In genomic region chr19:45677351-45678230, GRCh38 we compare ENCODE assay signal across 8 cellular contexts. TPM values are rescaled to one million over a fixed set of nuclear protein-coding genes. Genes with fewer than 3 reads are reported as not detected.
DNase-seq lines count a peak whose midpoint lies in the region; ATAC-seq and TF ChIP-seq lines count a peak whose summit lies in the region.

No MANE protein-coding gene starts in this region.

- CTCF ChIA-PET in activated CD8-positive, alpha-beta T cell treated with anti-CD3 and anti-CD28 coated beads, Interleukin-2, amount 10 ng/mL, durations not matched to agents 7 days and 5 days (lab: Charles Lee): interaction anchor here (0.7 to 8.8 kb wide), 9 partner anchors 8 to 238 kb away, joined by 3 to 116 read pairs (median 4); partner anchors contain the start of genes GIPR, QPCTL, SIX5 and SNRPD2

- no peaks in the 10 kb centered on the region for H3K9me3 Mint-ChIP-seq in activated CD8-positive, alpha-beta T cell treated with anti-CD3 and anti-CD28 coated beads, Interleukin-2, amount 10 ng/mL, durations not matched to agents 7 days and 5 days (ENCODE audit: insufficient read depth)

- peak overlapping the region; percentile 56 for H3K27ac ChIP-seq in lower lobe of right lung

- peak overlapping the region; percentile 48 for H3K4me3 ChIP-seq in lower lobe of right lung

- intact Hi-C loops in lower lobe of right lung (cut with DNase I): no loop called here

- H3K4me3 Mint-ChIP-seq in activated CD8-positive, alpha-beta T cell treated with anti-CD3 and anti-CD28 coated beads, Interleukin-2, amount 10 ng/mL, durations not matched to agents 7 days and 5 days: peak overlapping the region; percentile 70

- H3K27me3 Mint-ChIP-seq in activated CD8-positive, alpha-beta T cell treated with anti-CD3 and anti-CD28 coated beads, Interleukin-2, amount 10 ng/mL, durations not matched to agents 7 days and 5 days (ENCODE audit: low read depth): peaks cover 2% of the 10 kb centered on the region

- no peaks in the 10 kb centered on the region for H3K36me3 Mint-ChIP-seq in activated CD8-positive, alpha-beta T cell treated with anti-CD3 and anti-CD28 coated beads, Interleukin-2, amount 10 ng/mL, durations not matched to agents 7 days and 5 days (ENCODE audit: low read depth)

- DNase-seq in NCI-H82 (lab: John Stamatoyannopoulos, UW): peak; percentile 51
- no peak for DNase-seq in NCI-H82 treated with DMSO at 0.1 percent for 48 hours (lab: John Stamatoyannopoulos, UW; ENCODE audit: unreplicated experiment)
- peak; percentile 85 for DNase-seq in NCI-H2029 (lab: John Stamatoyannopoulos, UW)
- peak; percentile 87 for DNase-seq in activated CD8-positive, alpha-beta T cell treated with anti-CD3 and anti-CD28 coated beads, Interleukin-2, amount 10 ng/mL, durations not matched to agents 7 days and 5 days
- peak; percentile 90 for DNase-seq in ecto neural progenitor cell (ENCODE audit: low spot score)
- DNase-seq in lower lobe of right lung: peak; percentile 96
- peak; percentile 62 for DNase-seq in stimulated activated CD8-positive, alpha-beta memory T cell treated with anti-CD3 and anti-CD28 coated beads, Interleukin-12 subunit alpha, Interleukin-12 subunit beta, amount 100 ng/mL, for 1 hour (ENCODE audit: low read depth)

- H3K27ac Mint-ChIP-seq in activated CD8-positive, alpha-beta T cell treated with anti-CD3 and anti-CD28 coated beads, Interleukin-2, amount 10 ng/mL, durations not matched to agents 7 days and 5 days: no peak overlapping the region

- H3K27me3 ChIP-seq in lower lobe of right lung (ENCODE audit: low read depth): peaks cover 24% of the 10 kb centered on the region

- H3K4me1 ChIP-seq in lower lobe of right lung: peaks cover 33% of the 10 kb centered on the region

- H3K4me1 Mint-ChIP-seq in activated CD8-positive, alpha-beta T cell treated with anti-CD3 and anti-CD28 coated beads, Interleukin-2, amount 10 ng/mL, durations not matched to agents 7 days and 5 days (ENCODE audit: low read depth): peaks cover 29% of the 10 kb centered on the region

- peak; percentile 54 for ATAC-seq in activated CD8-positive, alpha-beta T cell treated with anti-CD3 and anti-CD28 coated beads, Interleukin-2, amount 10 ng/mL, durations not matched to agents 7 days and 5 days
- ATAC-seq in lower lobe of right lung (peak; percentile 91 to 93), GM18870 (IDR thresholded peaks at IDR 0.05; ENCODE audit: unreplicated experiment) (no peak)

- TF ChIP-seq CTCF in lower lobe of right lung (IDR thresholded peaks at IDR 0.05): no peak

- no peaks in the 10 kb centered on the region for H3K36me3 ChIP-seq in lower lobe of right lung

- no peaks in the 10 kb centered on the region for H3K9me3 ChIP-seq in lower lobe of right lung

- POLR2A ChIA-PET in activated CD8-positive, alpha-beta T cell treated with anti-CD3 and anti-CD28 coated beads, Interleukin-2, amount 10 ng/mL, durations not matched to agents 7 days and 5 days (lab: Charles Lee): interaction anchor here (0.6 to 2.4 kb wide), 5 partner anchors 9 to 210 kb away, joined by 3 to 6 read pairs (median 4); partner anchors contain the start of genes FOSB, GIPR and QPCTL

RNA-seq across cellular contexts. Expression of gene GIPR, which starts 9.6 kb away (rescaled TPM):
- 1 to 10 TPM; 7.0 to 9.2 TPM for total RNA-seq in activated CD8-positive, alpha-beta T cell treated with anti-CD3 and anti-CD28 coated beads, Interleukin-2, amount 10 ng/mL, durations not matched to agents 7 days and 5 days
- 7.5 TPM for total RNA-seq in lower lobe of right lung

RNA-seq across cellular contexts. Expression of gene SNRPD2, which starts 14.2 kb away (rescaled TPM):
- total RNA-seq in activated CD8-positive, alpha-beta T cell treated with anti-CD3 and anti-CD28 coated beads, Interleukin-2, amount 10 ng/mL, durations not matched to agents 7 days and 5 days: 100 to 1,000 TPM; 634 to 652 TPM
- total RNA-seq in lower lobe of right lung: 229 TPM

RNA-seq across cellular contexts. Expression of gene QPCTL, which starts 14.9 kb away (rescaled TPM):
- total RNA-seq in activated CD8-positive, alpha-beta T cell treated with anti-CD3 and anti-CD28 coated beads, Interleukin-2, amount 10 ng/mL, durations not matched to agents 7 days and 5 days: 1 to 10 TPM; 6.7 to 8.0 TPM
- total RNA-seq in lower lobe of right lung: 5.0 TPM

RNA-seq across cellular contexts. Expression of gene EML2, which starts 38.4 kb away (rescaled TPM):
- 10 to 100 TPM; 93.6 to 97.6 TPM for total RNA-seq in activated CD8-positive, alpha-beta T cell treated with anti-CD3 and anti-CD28 coated beads, Interleukin-2, amount 10 ng/mL, durations not matched to agents 7 days and 5 days
- 51.4 TPM for total RNA-seq in lower lobe of right lung

RNA-seq across cellular contexts. Expression of gene FBXO46, which starts 53.1 kb away (rescaled TPM):
- 10 to 100 TPM; 32.6 to 33.9 TPM for total RNA-seq in activated CD8-positive, alpha-beta T cell treated with anti-CD3 and anti-CD28 coated beads, Interleukin-2, amount 10 ng/mL, durations not matched to agents 7 days and 5 days
- 19.3 TPM for total RNA-seq in lower lobe of right lung
